14 cellular contexts compared by ENCODE assay signal in genomic region chr7:151711435-151711872, GRCh38.
"Had no signal": no experiment of that assay in that cellular context is flagged by ENCODE, and none has a peak within 500 bp of the region (broad histone marks: within the 10 kb centered on the region; RNA-seq: fewer than 3 reads in every experiment).

No MANE protein-coding gene starts in this region.

- H3K36me3 ChIP-seq: colonic mucosa, tibial nerve, vagina had no signal

- DNase-seq: activated CD4-positive, alpha-beta T cell treated with anti-CD3 and anti-CD28 coated beads, Interleukin-2, amount 10 ng/mL, durations not matched to agents 7 days and 5 days; activated CD8-positive, alpha-beta memory T cell treated with anti-CD3 and anti-CD28 coated beads, Interleukin-2, amount 50 U/mL, for 4 hours; activated naive CD4-positive, alpha-beta T cell treated with anti-CD3 and anti-CD28 coated beads for 36 hours; activated T-cell treated with anti-CD3 and anti-CD28 coated beads, Interleukin-2, amount 50 U/mL, for 4 hours; body of pancreas; caudate nucleus; colonic mucosa; glutamatergic neuron; retina; stimulated activated naive CD8-positive, alpha-beta T cell treated with anti-CD3 and anti-CD28 coated beads, Interleukin-15, Interleukin-2, amounts not matched to agents 100 U/mL and 50 U/mL, for 24 hours had no signal

- H3K27ac ChIP-seq: body of pancreas, colonic mucosa, foreskin keratinocyte, skin epidermis, vagina had no signal

- H3K9me3 ChIP-seq: body of pancreas, colonic mucosa, tibial nerve, vagina had no signal

- H3K4me1 ChIP-seq: colonic mucosa, foreskin keratinocyte had no signal

- H3K4me3 ChIP-seq: body of pancreas, colonic mucosa, skin epidermis, tibial nerve, vagina had no signal

- ATAC-seq: activated T-cell treated with anti-CD3 and anti-CD28 coated beads, Interleukin-2, amount 50 U/mL, for 4 hours; body of pancreas had no signal

- H3K27me3 ChIP-seq: body of pancreas, colonic mucosa, foreskin keratinocyte, tibial nerve, vagina had no signal
